Comparison of ENCODE assay signal across 1 cellular context in the genomic region with DNA sequence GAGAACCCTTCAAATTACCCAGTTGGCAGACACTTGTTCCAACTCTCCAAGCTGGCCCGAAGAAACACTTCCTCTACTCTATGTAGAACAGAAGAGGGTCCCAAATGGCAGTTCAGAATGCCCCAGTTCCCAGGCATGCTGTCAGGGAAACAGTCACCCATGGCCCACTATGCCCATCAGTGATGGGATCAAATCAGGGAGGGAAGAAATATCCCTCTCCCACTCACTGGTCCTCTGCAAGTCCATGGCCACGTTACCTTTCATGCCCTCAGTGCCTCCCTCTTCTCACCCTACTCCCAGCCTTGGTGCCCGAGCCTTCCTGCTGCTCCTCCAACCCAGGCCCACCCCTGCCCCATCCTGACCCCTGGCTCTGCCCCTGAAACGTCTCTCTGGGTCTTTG.
TF ChIP-seq lines count a peak whose summit lies in the region.

No MANE protein-coding gene starts in this region.

TF ChIP-seq in HepG2, 621 proteins besides CTCF, POLR2A, EP300 and RAD21:
- no peak for TF ChIP-seq TCF7L2 (IDR thresholded peaks at IDR 0.05; ENCODE audit: low read depth, low read length)
- no peak for TF ChIP-seq ZNF773 (CRISPR knock-in tag; IDR thresholded peaks at IDR 0.05; ENCODE audit: borderline replicate concordance)
- no peak for TF ChIP-seq ATAD3A (CRISPR knock-in tag; IDR thresholded peaks at IDR 0.05)
- TF ChIP-seq, protein P1, sequence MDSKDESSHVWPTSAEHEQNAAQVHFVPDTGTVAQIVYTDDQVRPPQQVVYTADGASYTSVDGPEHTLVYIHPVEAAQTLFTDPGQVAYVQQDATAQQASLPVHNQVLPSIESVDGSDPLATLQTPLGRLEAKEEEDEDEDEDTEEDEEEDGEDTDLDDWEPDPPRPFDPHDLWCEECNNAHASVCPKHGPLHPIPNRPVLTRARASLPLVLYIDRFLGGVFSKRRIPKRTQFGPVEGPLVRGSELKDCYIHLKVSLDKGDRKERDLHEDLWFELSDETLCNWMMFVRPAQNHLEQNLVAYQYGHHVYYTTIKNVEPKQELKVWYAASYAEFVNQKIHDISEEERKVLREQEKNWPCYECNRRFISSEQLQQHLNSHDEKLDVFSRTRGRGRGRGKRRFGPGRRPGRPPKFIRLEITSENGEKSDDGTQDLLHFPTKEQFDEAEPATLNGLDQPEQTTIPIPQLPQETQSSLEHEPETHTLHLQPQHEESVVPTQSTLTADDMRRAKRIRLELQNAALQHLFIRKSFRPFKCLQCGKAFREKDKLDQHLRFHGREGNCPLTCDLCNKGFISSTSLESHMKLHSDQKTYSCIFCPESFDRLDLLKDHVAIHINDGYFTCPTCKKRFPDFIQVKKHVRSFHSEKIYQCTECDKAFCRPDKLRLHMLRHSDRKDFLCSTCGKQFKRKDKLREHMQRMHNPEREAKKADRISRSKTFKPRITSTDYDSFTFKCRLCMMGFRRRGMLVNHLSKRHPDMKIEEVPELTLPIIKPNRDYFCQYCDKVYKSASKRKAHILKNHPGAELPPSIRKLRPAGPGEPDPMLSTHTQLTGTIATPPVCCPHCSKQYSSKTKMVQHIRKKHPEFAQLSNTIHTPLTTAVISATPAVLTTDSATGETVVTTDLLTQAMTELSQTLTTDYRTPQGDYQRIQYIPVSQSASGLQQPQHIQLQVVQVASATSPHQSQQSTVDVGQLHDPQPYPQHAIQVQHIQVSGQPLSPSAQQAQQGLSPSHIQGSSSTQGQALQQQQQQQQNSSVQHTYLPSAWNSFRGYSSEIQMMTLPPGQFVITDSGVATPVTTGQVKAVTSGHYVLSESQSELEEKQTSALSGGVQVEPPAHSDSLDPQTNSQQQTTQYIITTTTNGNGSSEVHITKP (CRISPR knock-in tag; IDR thresholded peaks at IDR 0.05; ENCODE audit: low read depth) = no peak
- no peak for TF ChIP-seq KDM4B (CRISPR knock-in tag; IDR thresholded peaks at IDR 0.05)
